Comparison of ENCODE assay signal across 1 cellular context in genomic region chr12:61654698-61655097, GRCh38.
TF ChIP-seq lines count a peak whose summit lies in the region.

No MANE protein-coding gene starts in this region.

TF ChIP-seq in H1, 55 proteins besides CTCF, POLR2A, EP300 and RAD21 (continued from another document):
- TF ChIP-seq CHD7 (IDR thresholded peaks at IDR 0.05; ENCODE audit: insufficient replicate concordance, low read length) (no peak), FOSL1 (IDR thresholded peaks at IDR 0.05; ENCODE audit: insufficient read depth, low read depth, low read length) (no peak), HDAC2 (IDR thresholded peaks at IDR 0.05; ENCODE audit: borderline replicate concordance in 1 of 2, low read depth in 2 of 2, low read length in 2 of 2) (no peak), JUND (IDR thresholded peaks at IDR 0.05; ENCODE audit: low read length) (no peak), CTBP2 (IDR thresholded peaks at IDR 0.05; ENCODE audit: borderline replicate concordance, insufficient read depth, insufficient read length, low read length) (no peak), TAF7 (optimal IDR thresholded peaks at IDR 0.05; ENCODE audit: borderline replicate concordance, low read depth, low read length) (no peak), KDM4A (IDR thresholded peaks at IDR 0.05; ENCODE audit: low read depth, low read length, severe bottlenecking) (no peak)
